ENCODE assay signal across 8 cellular contexts in the genomic region with DNA sequence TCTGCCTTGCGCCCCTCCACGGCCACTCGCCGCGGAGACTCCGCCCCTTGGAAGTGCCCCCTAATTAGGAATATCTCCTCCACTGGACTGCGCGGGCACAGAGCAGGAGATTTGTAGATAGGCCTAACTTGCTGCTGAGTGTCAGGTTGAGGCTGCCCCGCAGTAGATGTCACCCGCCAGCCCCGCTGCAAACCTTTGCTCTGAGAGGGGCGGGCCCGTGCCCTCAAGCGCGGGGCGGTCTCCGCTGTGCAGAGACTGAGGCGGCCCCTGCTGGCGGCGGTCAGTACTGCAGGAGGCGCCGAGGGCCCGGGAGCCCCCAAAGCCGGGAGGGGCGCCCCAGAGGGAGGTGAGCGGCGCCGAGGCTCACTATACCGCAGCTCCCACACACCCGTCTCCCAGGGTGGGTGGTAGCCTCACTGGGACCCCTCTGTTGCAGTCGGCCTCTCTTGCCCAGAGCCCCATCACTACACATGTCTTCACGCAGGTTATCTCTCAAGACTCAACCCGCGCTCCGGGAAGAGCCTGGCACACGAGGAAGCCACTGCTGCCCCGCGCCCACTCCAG. TPM values are rescaled to one million over a fixed set of nuclear protein-coding genes. Genes with fewer than 3 reads are reported as not detected.
A peak's percentile ranks its signal among the peaks of the same experiment; 100 is the strongest.
DNase-seq lines count a peak whose midpoint lies in the region; ATAC-seq and TF ChIP-seq lines count a peak whose summit lies in the region.

No MANE protein-coding gene starts in this region.

- H3K9me3 Mint-ChIP-seq in activated T-helper 2 cell treated with anti-CD3 and anti-CD28 coated beads, Interferon-gamma antibody, Interleukin-2, Interleukin-4, amounts not matched to agents 10 μg/mL and 5 μg/mL and 100 μg/mL, durations not matched to agents 14 hours and 24 hours and 36 hours = no peaks in the 10 kb centered on the region

- POLR2A ChIA-PET in AG04450 (lab: Yijun Ruan, JAX) = no interaction called here

- TF ChIP-seq POLR2A in gastroesophageal sphincter (IDR thresholded peaks at IDR 0.05) (no peak), ovary (IDR thresholded peaks at IDR 0.05) (no peak), thyroid gland (IDR thresholded peaks at IDR 0.05) (no peak)

- no peak for TF ChIP-seq EP300 in gastroesophageal sphincter (IDR thresholded peaks at IDR 0.05)
- TF ChIP-seq EP300 in ovary (IDR thresholded peaks at IDR 0.05) = no peak

- H3K9ac ChIP-seq in HUES64 (ENCODE audit: low read depth, low read length) = no peak overlapping the region

- DNase-seq in AG04450 (ENCODE audit: low read depth, low spot score) (no peak), RWPE2 (ENCODE audit: low spot score) (no peak), ovary (peak; percentile 55 to 83 (median 73)), thyroid gland (peak; percentile 64 to 67)
- DNase-seq in activated T-helper 2 cell treated with anti-CD3 and anti-CD28 coated beads, Interferon-gamma antibody, Interleukin-2, Interleukin-4, amounts not matched to agents 10 μg/mL and 5 μg/mL and 100 μg/mL, durations not matched to agents 14 hours and 24 hours and 36 hours (ENCODE audit: low spot score) = peak; percentile 82

- no peak overlapping the region for H3K27ac Mint-ChIP-seq in activated T-helper 2 cell treated with anti-CD3 and anti-CD28 coated beads, Interferon-gamma antibody, Interleukin-2, Interleukin-4, amounts not matched to agents 10 μg/mL and 5 μg/mL and 100 μg/mL, durations not matched to agents 14 hours and 24 hours and 36 hours

- peak overlapping the region; percentile 72 for H3K4me3 Mint-ChIP-seq in activated T-helper 2 cell treated with anti-CD3 and anti-CD28 coated beads, Interferon-gamma antibody, Interleukin-2, Interleukin-4, amounts not matched to agents 10 μg/mL and 5 μg/mL and 100 μg/mL, durations not matched to agents 14 hours and 24 hours and 36 hours (ENCODE audit: low read depth)

- TF ChIP-seq CTCF in AG04450 (IDR thresholded peaks at IDR 0.05; ENCODE audit: low read depth, low read length) (peak; percentile 81), RWPE2 (IDR thresholded peaks at IDR 0.05; ENCODE audit: poor library complexity, severe bottlenecking) (peak; percentile 94), gastroesophageal sphincter (IDR thresholded peaks at IDR 0.05) (peak in 3 of 4 experiments; percentile 96 to 100 (median 99)), ovary (IDR thresholded peaks at IDR 0.05) (peak; percentile 92 to 98 (median 95)), thyroid gland (IDR thresholded peaks at IDR 0.05) (peak; percentile 78 to 100 (median 98))

- H3K4me1 ChIP-seq in HUES64 (ENCODE audit: insufficient read depth, low read length) (no peaks in the 10 kb centered on the region), RWPE2 (ENCODE audit: insufficient read depth, poor library complexity, severe bottlenecking) (peaks cover 8% of the 10 kb centered on the region), gastroesophageal sphincter (peaks cover 0 to 28% (median 5%) of the 10 kb centered on the region in 3 donors), ovary (ENCODE audit: insufficient read depth) (peaks cover 2% of the 10 kb centered on the region), thyroid gland (peaks cover 9 to 17% of the 10 kb centered on the region in 2 donors)

- WGBS in HUES64 = 30% methylated on average over 38 of the region's 38 CpGs
- WGBS in gastroesophageal sphincter (ENCODE audit: low coverage in 1 of 2), 2 donors = no CpG with 5 or more reads among the region's 38 CpGs
- 3 to 16% (median 4%) methylated on average over 12 to 38 of the region's 38 CpGs for WGBS in ovary, 3 donors
- WGBS in thyroid gland, 2 donors = 12 to 39% methylated on average over 11 to 35 of the region's 38 CpGs

- H3K27me3 ChIP-seq in AG04450 (ENCODE audit: control insufficient read depth, insufficient read depth, low read length) = peaks cover 24% of the 10 kb centered on the region
- peaks cover 18% of the 10 kb centered on the region for H3K27me3 ChIP-seq in HUES64 (ENCODE audit: insufficient read depth, low read length)
- no peaks in the 10 kb centered on the region for H3K27me3 ChIP-seq in RWPE2 (ENCODE audit: insufficient read depth, poor library complexity, severe bottlenecking)
- H3K27me3 ChIP-seq in gastroesophageal sphincter = peaks cover 7% of the 10 kb centered on the region
- no peaks in the 10 kb centered on the region for H3K27me3 ChIP-seq in ovary
- no peaks in the 10 kb centered on the region for H3K27me3 ChIP-seq in thyroid gland

- H3K4me1 Mint-ChIP-seq in activated T-helper 2 cell treated with anti-CD3 and anti-CD28 coated beads, Interferon-gamma antibody, Interleukin-2, Interleukin-4, amounts not matched to agents 10 μg/mL and 5 μg/mL and 100 μg/mL, durations not matched to agents 14 hours and 24 hours and 36 hours (ENCODE audit: low read depth) = peaks cover 23% of the 10 kb centered on the region

- ATAC-seq in GM18873 (IDR thresholded peaks at IDR 0.05; ENCODE audit: low FRiP score, unreplicated experiment) = peak; percentile 35
- peak; percentile 40 for ATAC-seq in RWPE2 (ENCODE audit: low read depth)
- ATAC-seq in gastroesophageal sphincter = peak; percentile 66

- H3K4me3 ChIP-seq in AG04450 (ENCODE audit: low read depth, low read length) = peak overlapping the region; percentile 36
- peak overlapping the region; percentile 30; the same call in 1 of the 2 replicates for H3K4me3 ChIP-seq in HUES64 (ENCODE audit: low read length)
- H3K4me3 ChIP-seq in RWPE2 (ENCODE audit: severe bottlenecking) = no peak overlapping the region
- H3K4me3 ChIP-seq in gastroesophageal sphincter = peak overlapping the region in 1 of 2 donors; percentile 42
- H3K4me3 ChIP-seq in ovary = peak overlapping the region; percentile 6
- H3K4me3 ChIP-seq in thyroid gland (replicated peaks in 1 of 3) = peak overlapping the region in 1 of 3 donors; percentile 2

- CTCF ChIA-PET in AG04450 (lab: Charles Lee) = interaction anchor here (0.7 to 6.4 kb wide), 4 partner anchors 46 to 102 kb away, joined by 5 to 140 read pairs (median 9); no protein-coding TSS in a partner anchor

- H3K27me3 Mint-ChIP-seq in activated T-helper 2 cell treated with anti-CD3 and anti-CD28 coated beads, Interferon-gamma antibody, Interleukin-2, Interleukin-4, amounts not matched to agents 10 μg/mL and 5 μg/mL and 100 μg/mL, durations not matched to agents 14 hours and 24 hours and 36 hours (ENCODE audit: low read depth) = no peaks in the 10 kb centered on the region

- H3K9me3 ChIP-seq in AG04450 (ENCODE audit: control insufficient read depth, insufficient read depth, low read length) = peaks cover 10% of the 10 kb centered on the region; the same call in 1 of the 2 replicates
- no peaks in the 10 kb centered on the region for H3K9me3 ChIP-seq in HUES64 (ENCODE audit: insufficient read depth, low read depth, low read length)
- no peaks in the 10 kb centered on the region for H3K9me3 ChIP-seq in RWPE2 (ENCODE audit: severe bottlenecking)
- no peaks in the 10 kb centered on the region for H3K9me3 ChIP-seq in gastroesophageal sphincter
- no peaks in the 10 kb centered on the region for H3K9me3 ChIP-seq in ovary
- no peaks in the 10 kb centered on the region for H3K9me3 ChIP-seq in thyroid gland

- intact Hi-C loops in activated T-helper 2 cell treated with anti-CD3 and anti-CD28 coated beads, Interferon-gamma antibody, Interleukin-2, Interleukin-4, amounts not matched to agents 10 μg/mL and 5 μg/mL and 100 μg/mL, durations not matched to agents 14 hours and 24 hours and 36 hours (cut with micrococcal nuclease) = loop anchor here (1.0 to 5.0 kb wide), 4 partner anchors 17 to 44 kb away; no protein-coding TSS in a partner anchor
- intact Hi-C loops in ovary (cut with DNase I) = loop anchor here (2.0 to 10.0 kb wide), 5 partner anchors 101 to 503 kb away; a partner anchor contains a TSS
- intact Hi-C loops in thyroid gland (cut with DNase I) = loop anchor here (5.0 kb wide), 1 partner anchor 101 kb away; no protein-coding TSS in a partner anchor

- H3K27ac ChIP-seq in AG04450 (ENCODE audit: low read depth, low read length) (no peak overlapping the region), HUES64 (ENCODE audit: low read depth, low read length) (no peak overlapping the region), RWPE2 (ENCODE audit: poor library complexity, severe bottlenecking) (no peak overlapping the region), gastroesophageal sphincter (no peak overlapping the region), ovary (no peak overlapping the region), thyroid gland (no peak overlapping the region)

- no peaks in the 10 kb centered on the region for H3K36me3 Mint-ChIP-seq in activated T-helper 2 cell treated with anti-CD3 and anti-CD28 coated beads, Interferon-gamma antibody, Interleukin-2, Interleukin-4, amounts not matched to agents 10 μg/mL and 5 μg/mL and 100 μg/mL, durations not matched to agents 14 hours and 24 hours and 36 hours (ENCODE audit: low read depth)

- no peaks in the 10 kb centered on the region for H3K36me3 ChIP-seq in HUES64 (ENCODE audit: insufficient read depth, low read length)
- no peaks in the 10 kb centered on the region for H3K36me3 ChIP-seq in RWPE2 (ENCODE audit: low read depth)
- H3K36me3 ChIP-seq in gastroesophageal sphincter = no peaks in the 10 kb centered on the region
- H3K36me3 ChIP-seq in ovary = no peaks in the 10 kb centered on the region
- H3K36me3 ChIP-seq in thyroid gland = no peaks in the 10 kb centered on the region

RNA-seq across cellular contexts. Expression of a gene that starts 2.9 kb away (rescaled TPM):
- not detected in 2 replicates for polyA plus RNA-seq in AG04450 (2011; rRNA removed)
- polyA minus RNA-seq in AG04450 (2011; rRNA and poly(A)+ RNA removed) = not detected in 2 replicates
- not detected for polyA plus RNA-seq in HUES64 (2013, experiment 1 of 2)
- polyA plus RNA-seq in HUES64 (2013, experiment 2 of 2) = not detected
- total RNA-seq in activated T-helper 2 cell treated with anti-CD3 and anti-CD28 coated beads, Interferon-gamma antibody, Interleukin-2, Interleukin-4, amounts not matched to agents 10 μg/mL and 5 μg/mL and 100 μg/mL, durations not matched to agents 14 hours and 24 hours and 36 hours = 0.16 and 0.52 TPM in 2 replicates
- total RNA-seq in gastroesophageal sphincter = not detected
- total RNA-seq in ovary = not detected
- polyA plus RNA-seq in ovary = under 1 TPM in 1 of 2 donors, not detected in 1; 0.06 TPM
- total RNA-seq in thyroid gland = under 1 TPM in 1 of 4 donors, not detected in 3; 0.40 TPM

RNA-seq across cellular contexts. Expression of a gene that starts 28.5 kb away (rescaled TPM):
- 3.1 and 5.0 TPM in 2 replicates for polyA plus RNA-seq in AG04450 (2011; rRNA removed)
- 2.4 and 4.3 TPM in 2 replicates for polyA minus RNA-seq in AG04450 (2011; rRNA and poly(A)+ RNA removed)
- 6.8 TPM for polyA plus RNA-seq in HUES64 (2013, experiment 1 of 2)
- 7.0 TPM for polyA plus RNA-seq in HUES64 (2013, experiment 2 of 2)
- 164 and 170 TPM in 2 replicates for total RNA-seq in activated T-helper 2 cell treated with anti-CD3 and anti-CD28 coated beads, Interferon-gamma antibody, Interleukin-2, Interleukin-4, amounts not matched to agents 10 μg/mL and 5 μg/mL and 100 μg/mL, durations not matched to agents 14 hours and 24 hours and 36 hours
- 10 to 100 TPM; 40.0 to 98.5 (median 53.9) TPM for total RNA-seq in gastroesophageal sphincter
- total RNA-seq in ovary = 10 to 100 TPM; 11.7 to 46.1 (median 17.1) TPM
- 10 to 100 TPM in 1 of 2 donors, 1 to 10 TPM in 1; 1.5 to 24.4 TPM for polyA plus RNA-seq in ovary
- 10 to 100 TPM in 3 of 4 donors, 1 to 10 TPM in 1; 9.2 to 29.3 (median 20.0) TPM for total RNA-seq in thyroid gland

Comparison
In these comparisons a context has a peak if more than half of its experiments do, and no peak if none do; other contexts are left out.
1. DNase-seq: peak in activated T-helper 2 cell treated with anti-CD3 and anti-CD28 coated beads, Interferon-gamma antibody, Interleukin-2, Interleukin-4, amounts not matched to agents 10 μg/mL and 5 μg/mL and 100 μg/mL, durations not matched to agents 14 hours and 24 hours and 36 hours (single experiment), ovary (5 of 5) and thyroid gland (2 of 2); none in AG04450 (single experiment) and RWPE2 (single experiment).
2. Peak in every context shown above with its lines, with median percentiles within 50 percentile points of each other: CTCF ChIP-seq and ATAC-seq.